7 cellular contexts compared by ENCODE assay signal in the genomic region with DNA sequence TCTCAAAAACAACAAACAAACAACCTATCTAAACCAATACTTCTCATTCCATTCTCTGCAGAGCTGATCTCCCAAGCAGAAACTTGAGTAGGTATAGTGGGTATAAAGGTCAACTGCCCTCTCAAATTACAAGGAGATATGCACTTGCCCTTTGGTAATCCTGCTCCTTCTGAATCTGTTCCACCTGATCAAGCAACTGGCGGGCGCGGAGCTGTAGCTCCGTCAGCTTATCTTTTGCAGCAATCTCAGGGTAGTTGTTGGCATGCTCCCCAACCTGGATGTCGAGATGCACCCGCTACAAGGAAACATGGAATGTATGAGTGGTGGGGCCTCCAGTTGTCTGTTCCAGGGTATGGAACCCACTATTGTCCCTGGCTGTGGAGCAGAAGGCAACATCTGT. TPM values are rescaled to one million over a fixed set of nuclear protein-coding genes. Genes with fewer than 3 reads are reported as not detected.
DNase-seq lines count a peak whose midpoint lies in the region; ATAC-seq lines count a peak whose summit lies in the region.

No MANE protein-coding gene starts in this region.

- peaks cover 12% of the 10 kb centered on the region for H3K4me1 ChIP-seq in HAP-1
- H3K4me1 ChIP-seq in right cardiac atrium (ENCODE audit: control insufficient read depth, insufficient read depth, low read length) = peaks cover 2% of the 10 kb centered on the region
- peaks cover 18 to 39% (median 24%) of the 10 kb centered on the region in 3 donors for H3K4me1 ChIP-seq in skeletal muscle tissue (ENCODE audit: control insufficient read depth in 3 of 3, insufficient read depth in 3 of 3, low read length in 3 of 3)

- intact Hi-C loops in right cardiac atrium (cut with DNase I) = loop anchor here in 3 of 4 donors (10.0 kb wide), 3 partner anchors 174 to 344 kb away; a partner anchor contains a TSS

- peaks cover 2% of the 10 kb centered on the region; the same call in 1 of the 2 replicates for H3K9me3 ChIP-seq in HAP-1
- H3K9me3 ChIP-seq in right cardiac atrium (ENCODE audit: control insufficient read depth, low read length) = no peaks in the 10 kb centered on the region
- H3K9me3 ChIP-seq in skeletal muscle tissue (ENCODE audit: control insufficient read depth in 3 of 3, low read length in 3 of 3) = no peaks in the 10 kb centered on the region

- peaks cover 37% of the 10 kb centered on the region for H3K36me3 ChIP-seq in HAP-1 (replicated peaks)
- peaks cover 23 to 34% (median 30%) of the 10 kb centered on the region in 3 donors for H3K36me3 ChIP-seq in skeletal muscle tissue (ENCODE audit: control insufficient read depth in 3 of 3, insufficient read depth in 3 of 3, low read length in 3 of 3)

- peaks cover 23% of the 10 kb centered on the region for H3K36me3 Mint-ChIP-seq in T-cell

- POLR2A ChIA-PET in T-cell (lab: Charles Lee) = interaction anchor here (0.5 to 2.2 kb wide), 4 partner anchors 24 to 153 kb away, joined by 3 to 15 read pairs (median 4); a partner anchor contains a TSS

- H3K4me3 Mint-ChIP-seq in T-cell = peak overlapping the region; percentile 90

- H3K9ac ChIP-seq in skeletal muscle tissue (ENCODE audit: low read depth in 1 of 3, low read length in 3 of 3) = peak overlapping the region; percentile 97 to 99 (median 98)

- CTCF ChIA-PET in T-cell (lab: Charles Lee) = no interaction called here

- H3K27ac ChIP-seq in right cardiac atrium (ENCODE audit: low read length) = no peak overlapping the region
- peak overlapping the region; percentile 98 for H3K27ac ChIP-seq in skeletal muscle tissue (ENCODE audit: low read depth, low read length)

- no peaks in the 10 kb centered on the region for H3K27me3 Mint-ChIP-seq in T-cell

- ATAC-seq in T-cell (replicated peaks in 1 of 4) (no peak), right cardiac atrium (no peak), GM18873 (IDR thresholded peaks at IDR 0.05; ENCODE audit: low FRiP score, unreplicated experiment) (no peak), GM21529 (IDR thresholded peaks at IDR 0.05; ENCODE audit: unreplicated experiment) (no peak)

- DNase-seq in HAP-1 (ENCODE audit: low spot score in 2 of 2) (no peak), T-cell (no peak), right cardiac atrium (no peak), mucosa of gallbladder (ENCODE audit: low spot score) (no peak)

- peaks cover 31 to 46% (median 43%) of the 10 kb centered on the region in 3 donors for H3K4me1 Mint-ChIP-seq in T-cell

- peak overlapping the region; percentile 95 to 97 for H3K27ac Mint-ChIP-seq in T-cell

- H3K27me3 ChIP-seq in HAP-1 (ENCODE audit: low read depth) (no peaks in the 10 kb centered on the region), right cardiac atrium (ENCODE audit: control insufficient read depth, insufficient read depth) (no peaks in the 10 kb centered on the region), skeletal muscle tissue (ENCODE audit: control insufficient read depth in 3 of 3, insufficient read depth in 3 of 3, low read length in 3 of 3) (no peaks in the 10 kb centered on the region)

- H3K4me3 ChIP-seq in HAP-1 (peak overlapping the region; percentile 80), right cardiac atrium (ENCODE audit: low read length) (peak overlapping the region; percentile 65), skeletal muscle tissue (ENCODE audit: low read length in 3 of 3) (peak overlapping the region; percentile 90 to 95 (median 95))

- 70% methylated on average over 6 of the region's 6 CpGs for WGBS in right cardiac atrium

- H3K9me3 Mint-ChIP-seq in T-cell = no peaks in the 10 kb centered on the region

- in situ Hi-C loops in HAP-1 (cut with MboI; ENCODE audit: low sequenced_read_pairs) = loop anchor here (25.0 kb wide), 1 partner anchor 531 kb away; a partner anchor contains a TSS

RNA-seq across cellular contexts. Expression of a gene that starts 1.1 kb away (rescaled TPM):
- total RNA-seq in T-cell = 100 to 1,000 TPM in 1 of 5 donors, 10 to 100 TPM in 4; 84.5 to 106 (median 93.1) TPM
- 10 to 100 TPM; 63.2 to 75.2 (median 66.6) TPM for total RNA-seq in right cardiac atrium
- polyA plus RNA-seq in right cardiac atrium = 63.9 TPM
- total RNA-seq in skeletal muscle tissue = 107 TPM
- 136 TPM for total RNA-seq in mucosa of gallbladder

RNA-seq across cellular contexts. Expression of a gene that starts 7.2 kb away (rescaled TPM):
- total RNA-seq in T-cell (100 to 1,000 TPM in 4 of 5 donors, 10 to 100 TPM in 1; 97.5 to 118 (median 107) TPM), right cardiac atrium (10 to 100 TPM; 23.4 to 35.5 (median 28.2) TPM), skeletal muscle tissue (49.1 TPM), mucosa of gallbladder (53.3 TPM)
- polyA plus RNA-seq in right cardiac atrium = 24.1 TPM

RNA-seq across cellular contexts. Expression of a gene that starts 25.5 kb away (rescaled TPM):
- total RNA-seq in T-cell = 100 to 1,000 TPM in 3 of 5 donors, 10 to 100 TPM in 2; 58.9 to 113 (median 108) TPM
- total RNA-seq in right cardiac atrium = 100 to 1,000 TPM; 347 to 406 (median 380) TPM
- polyA plus RNA-seq in right cardiac atrium = 168 TPM
- total RNA-seq in skeletal muscle tissue = 70.5 TPM
- 114 TPM for total RNA-seq in mucosa of gallbladder

RNA-seq across cellular contexts. Expression of a gene that starts 39.8 kb away (rescaled TPM):
- under 1 TPM in 4 of 5 donors, not detected in 1; 0.06 to 0.50 (median 0.10) TPM for total RNA-seq in T-cell
- under 1 TPM in 2 of 4 donors, not detected in 2; 0.06 to 0.08 TPM for total RNA-seq in right cardiac atrium
- 0.05 TPM for polyA plus RNA-seq in right cardiac atrium
- not detected for total RNA-seq in skeletal muscle tissue
- total RNA-seq in mucosa of gallbladder = 61.3 TPM
